In genomic region chr13:40599722-40600121, GRCh38 we compare ENCODE assay signal across 19 cellular contexts.
DNase-seq lines count a peak whose midpoint lies in the region; ATAC-seq, FAIRE-seq and TF ChIP-seq lines count a peak whose summit lies in the region.
"Had no signal": no experiment of that assay in that cellular context is flagged by ENCODE, and none has a peak within 500 bp of the region (broad histone marks: within the 10 kb centered on the region; RNA-seq: fewer than 3 reads in every experiment).

No MANE protein-coding gene starts in this region.

- no CpG with 5 or more reads among the region's 2 CpGs for whole genome bisulfite sequencing in trophoblast cell (ENCODE audit: extremely low coverage, insufficient coverage, insufficient read length)

- H3K27me3 Mint-ChIP-seq in CD4-positive, alpha-beta memory T cell = no peaks in the 10 kb centered on the region
- H3K27me3 Mint-ChIP-seq in activated T-helper 17 cell treated with anti-CD3 and anti-CD28 coated beads, Interleukin-2, amount 50 U/mL, for 72 hours = no peaks in the 10 kb centered on the region
- H3K27me3 Mint-ChIP-seq in endothelial cell (ENCODE audit: unreplicated experiment) = peaks cover 6% of the 10 kb centered on the region

- no peaks in the 10 kb centered on the region for H3K9me3 Mint-ChIP-seq in CD4-positive, alpha-beta memory T cell
- no peaks in the 10 kb centered on the region for H3K9me3 Mint-ChIP-seq in activated T-helper 17 cell treated with anti-CD3 and anti-CD28 coated beads, Interleukin-2, amount 50 U/mL, for 72 hours
- H3K9me3 Mint-ChIP-seq in endothelial cell (ENCODE audit: unreplicated experiment) = no peaks in the 10 kb centered on the region

- H2AFZ ChIP-seq in trophoblast cell (ENCODE audit: insufficient read depth, low read length, poor library complexity) = no peak overlapping the region

- CTCF ChIA-PET in CD4-positive, alpha-beta memory T cell (lab: Charles Lee; ENCODE audit: partially characterized antibody) = interaction anchor here (1.7 to 2.1 kb wide), 2 partner anchors 8 to 9 kb away, joined by 5 read pairs; no protein-coding TSS in a partner anchor

- peak; percentile 70 for ATAC-seq in activated T-helper 17 cell treated with anti-CD3 and anti-CD28 coated beads, Interleukin-2, amount 50 U/mL, for 72 hours (replicated peaks)

- no peak overlapping the region for H2BK12ac ChIP-seq in trophoblast cell (ENCODE audit: low read length)

- H2AK5ac ChIP-seq in trophoblast cell (ENCODE audit: low read length) = no peak overlapping the region

- no peak overlapping the region for H3K14ac ChIP-seq in trophoblast cell (ENCODE audit: low read length)

- intact Hi-C loops in CD4-positive, alpha-beta memory T cell (cut with micrococcal nuclease) = no loop called here

- peaks cover 75 to 94% (median 86%) of the 10 kb centered on the region in 4 donors for H3K4me1 Mint-ChIP-seq in CD4-positive, alpha-beta memory T cell
- peaks cover 58% of the 10 kb centered on the region for H3K4me1 Mint-ChIP-seq in activated T-helper 17 cell treated with anti-CD3 and anti-CD28 coated beads, Interleukin-2, amount 50 U/mL, for 72 hours
- peaks cover 39% of the 10 kb centered on the region for H3K4me1 Mint-ChIP-seq in endothelial cell (ENCODE audit: unreplicated experiment)

- no peaks in the 10 kb centered on the region for H3K36me3 ChIP-seq in CD4-positive, alpha-beta memory T cell (ENCODE audit: insufficient read depth, low read length)
- no peaks in the 10 kb centered on the region for H3K36me3 ChIP-seq in trophoblast cell (ENCODE audit: control insufficient read depth in 1 of 2, insufficient read depth in 2 of 2, low read length in 2 of 2)
- H3K36me3 ChIP-seq: ovary had no signal

- no peaks in the 10 kb centered on the region for H3K9me3 ChIP-seq in CD4-positive, alpha-beta memory T cell (ENCODE audit: control insufficient read depth in 1 of 2, low read length in 2 of 2)
- H3K9me3 ChIP-seq in trophoblast cell (ENCODE audit: insufficient read depth, low read depth, low read length) = no peaks in the 10 kb centered on the region
- H3K9me3 ChIP-seq: ovary had no signal

- no peak overlapping the region for H2BK5ac ChIP-seq in trophoblast cell (ENCODE audit: low read depth, low read length, poor library complexity)

- H4K91ac ChIP-seq in trophoblast cell (ENCODE audit: low read depth, low read length) = no peak overlapping the region

- H3K79me1 ChIP-seq in trophoblast cell (ENCODE audit: low read length) = peaks cover 5% of the 10 kb centered on the region

- no peak for DNase-seq in CD4-positive, alpha-beta memory T cell
- no peak for DNase-seq in GM12892 (ENCODE audit: insufficient read length)
- DNase-seq in trophoblast cell = no peak
- DNase-seq in endothelial cell (ENCODE audit: low spot score) = no peak
- no peak for DNase-seq in iPS-NIHi7 (ENCODE audit: extremely low spot score)
- DNase-seq in medulla oblongata (ENCODE audit: extremely low spot score) = no peak
- DNase-seq: glutamatergic neuron; KBM-7; midbrain; NCI-H1436; NCI-H345; ovary; small intestine; stimulated activated naive CD4-positive, alpha-beta T cell had no signal

- peak overlapping the region in 7 of 8 donors; percentile 57 to 73 (median 67) for H3K4me3 Mint-ChIP-seq in CD4-positive, alpha-beta memory T cell
- H3K4me3 Mint-ChIP-seq in activated T-helper 17 cell treated with anti-CD3 and anti-CD28 coated beads, Interleukin-2, amount 50 U/mL, for 72 hours = peak overlapping the region; percentile 87
- H3K4me3 Mint-ChIP-seq in endothelial cell (ENCODE audit: unreplicated experiment) = no peak overlapping the region

- no peak overlapping the region for H3K4me2 ChIP-seq in trophoblast cell (ENCODE audit: low read length)
- H3K4me2 ChIP-seq: BLaER1 had no signal

- no peak for TF ChIP-seq POLR2A in GM12892 (IDR thresholded peaks at IDR 0.05; ENCODE audit: low read depth, low read length)

- H2BK120ac ChIP-seq in trophoblast cell (ENCODE audit: insufficient read depth, low read length, poor library complexity) = no peak overlapping the region

- peaks cover 9% of the 10 kb centered on the region for H3K79me2 ChIP-seq in trophoblast cell (ENCODE audit: control insufficient read depth, insufficient read depth, low read length, poor library complexity)

- H4K12ac ChIP-seq in trophoblast cell (ENCODE audit: low read depth, low read length) = no peak overlapping the region

- H3K27ac Mint-ChIP-seq in CD4-positive, alpha-beta memory T cell = peak overlapping the region; percentile 59 to 90 (median 85)
- H3K27ac Mint-ChIP-seq in activated T-helper 17 cell treated with anti-CD3 and anti-CD28 coated beads, Interleukin-2, amount 50 U/mL, for 72 hours = peak overlapping the region; percentile 91
- no peak overlapping the region for H3K27ac Mint-ChIP-seq in endothelial cell (ENCODE audit: unreplicated experiment)

- H4K8ac ChIP-seq in trophoblast cell (ENCODE audit: low read depth, low read length) = no peak overlapping the region

- no peak overlapping the region for H3K18ac ChIP-seq in trophoblast cell (ENCODE audit: low read length)

- POLR2A ChIA-PET in CD4-positive, alpha-beta memory T cell (lab: Charles Lee; ENCODE audit: partially characterized antibody) = interaction anchor here (0.8 to 2.3 kb wide), 5 partner anchors 8 to 413 kb away, joined by 3 to 15 read pairs (median 5); no protein-coding TSS in a partner anchor

- H3K4ac ChIP-seq in trophoblast cell (ENCODE audit: low read depth, low read length) = peak overlapping the region; percentile 23

- peaks cover 98% of the 10 kb centered on the region for H3K4me1 ChIP-seq in CD4-positive, alpha-beta memory T cell (ENCODE audit: insufficient read depth, low read length)
- peaks cover 8 to 22% of the 10 kb centered on the region in 2 experiments for H3K4me1 ChIP-seq in trophoblast cell (ENCODE audit: control insufficient read depth in 1 of 2, insufficient read depth in 2 of 2, low read length in 2 of 2)

- no peaks in the 10 kb centered on the region for H3K27me3 ChIP-seq in CD4-positive, alpha-beta memory T cell (ENCODE audit: insufficient read depth, low read length)
- no peaks in the 10 kb centered on the region for H3K27me3 ChIP-seq in trophoblast cell (ENCODE audit: insufficient read depth, low read length)
- H3K27me3 ChIP-seq: BLaER1, ovary had no signal

- peak; percentile 24 for FAIRE-seq in GM12892 (lab: Jason Lieb, UNC)
- FAIRE-seq: astrocyte, colon, small intestine had no signal

- H3K36me3 Mint-ChIP-seq in CD4-positive, alpha-beta memory T cell = no peaks in the 10 kb centered on the region
- H3K36me3 Mint-ChIP-seq in activated T-helper 17 cell treated with anti-CD3 and anti-CD28 coated beads, Interleukin-2, amount 50 U/mL, for 72 hours (ENCODE audit: low read depth) = peaks cover 10% of the 10 kb centered on the region
- H3K36me3 Mint-ChIP-seq in endothelial cell (ENCODE audit: low read depth, unreplicated experiment) = no peaks in the 10 kb centered on the region

- H3K4me3 ChIP-seq in CD4-positive, alpha-beta memory T cell (ENCODE audit: low read length in 2 of 2) = no peak overlapping the region
- H3K4me3 ChIP-seq in trophoblast cell (ENCODE audit: low read depth, low read length) = no peak overlapping the region
- H3K4me3 ChIP-seq: BLaER1, ovary had no signal

- H3K9ac ChIP-seq in trophoblast cell (ENCODE audit: low read length) = no peak overlapping the region
- H3K9ac ChIP-seq: BLaER1 had no signal

- H3K23ac ChIP-seq in trophoblast cell (ENCODE audit: low read length) = no peak overlapping the region

- peak overlapping the region; percentile 39 for H3K27ac ChIP-seq in CD4-positive, alpha-beta memory T cell (ENCODE audit: low read depth, low read length)
- H3K27ac ChIP-seq in trophoblast cell (ENCODE audit: low read depth, low read length) = no peak overlapping the region
- H3K27ac ChIP-seq: BLaER1, epithelial cell of prostate had no signal

- no peak for TF ChIP-seq CTCF in endothelial cell (IDR thresholded peaks at IDR 0.05; ENCODE audit: unreplicated experiment)
